ENCODE assay signal across 7 cellular contexts in genomic region chr2:81589406-81589805, GRCh38.
"Had no signal": no experiment of that assay in that cellular context is flagged by ENCODE, and none has a peak within 500 bp of the region (broad histone marks: within the 10 kb centered on the region; RNA-seq: fewer than 3 reads in every experiment).

No MANE protein-coding gene starts in this region.

- H3K27ac Mint-ChIP-seq: HFFc6, IgD-negative memory B cell had no signal

- H3K4me3 ChIP-seq: GM23248, HAP-1 had no signal

- DNase-seq: GM23248, GOT3, H7, HFFc6 had no signal

- H3K9me3 ChIP-seq: HAP-1 had no signal

- H3K4me3 Mint-ChIP-seq: HFFc6, IgD-negative memory B cell had no signal

- H3K27ac ChIP-seq: GM23248, HL-60 had no signal

- H3K36me3 Mint-ChIP-seq: IgD-negative memory B cell had no signal

- H3K4me1 ChIP-seq: HAP-1 had no signal

- H3K4me1 Mint-ChIP-seq: IgD-negative memory B cell had no signal

- H3K36me3 ChIP-seq: HAP-1 had no signal

- H3K27me3 Mint-ChIP-seq: IgD-negative memory B cell had no signal
